Comparison of ENCODE assay signal across 16 cellular contexts in genomic region chr3:195811756-195812155, GRCh38. TPM values are rescaled to one million over a fixed set of nuclear protein-coding genes. Genes with fewer than 3 reads are reported as not detected.
DNase-seq lines count a peak whose midpoint lies in the region; ATAC-seq and TF ChIP-seq lines count a peak whose summit lies in the region.
"Had no signal": no experiment of that assay in that cellular context is flagged by ENCODE, and none has a peak within 500 bp of the region (broad histone marks: within the 10 kb centered on the region; RNA-seq: fewer than 3 reads in every experiment).

MUC4 (minus strand) TSS chr3:195811929; CDS start chr3:195811817, 112 bp downstream.

- H3K4me3 ChIP-seq in HEK293 (ENCODE audit: low read depth, low read length) (no peak within 1 kb of the TSS), iPS-15b (ENCODE audit: low read depth, low read length) (peak within 1 kb of the TSS; percentile 30), gastroesophageal sphincter (no peak within 1 kb of the TSS)
- H3K4me3 ChIP-seq: ovary, smooth muscle cell had no signal

- no peaks in the 10 kb centered on the region for H3K36me3 ChIP-seq in HEK293 (ENCODE audit: control insufficient read depth in 2 of 2, insufficient read depth in 1 of 2, low read length in 2 of 2)
- H3K36me3 ChIP-seq in iPS-15b (ENCODE audit: control insufficient read depth, insufficient read depth, low read length): no peaks in the 10 kb centered on the region
- no peaks in the 10 kb centered on the region for H3K36me3 ChIP-seq in gastroesophageal sphincter
- H3K36me3 ChIP-seq: ovary had no signal

- peak within 1 kb of the TSS; percentile 18 for H3K27ac Mint-ChIP-seq in stimulated activated effector memory CD8-positive, alpha-beta T cell treated with anti-CD3 and anti-CD28 coated beads, Interleukin-12 subunit alpha, Interleukin-12 subunit beta, amount 100 ng/mL, for 72 hours
- H3K27ac Mint-ChIP-seq: activated CD4-positive, alpha-beta T cell treated with anti-CD3 and anti-CD28 coated beads, Interleukin-2, amount 10 ng/mL, durations not matched to agents 24 days and 14 days; activated naive CD8-positive, alpha-beta T cell treated with anti-CD3 and anti-CD28 coated beads, Interleukin-2, amount 50 U/mL, for 24 hours had no signal

- H3K9me3 Mint-ChIP-seq in stimulated activated effector memory CD8-positive, alpha-beta T cell treated with anti-CD3 and anti-CD28 coated beads, Interleukin-12 subunit alpha, Interleukin-12 subunit beta, amount 100 ng/mL, for 72 hours: no peaks in the 10 kb centered on the region
- H3K9me3 Mint-ChIP-seq: activated CD4-positive, alpha-beta T cell treated with anti-CD3 and anti-CD28 coated beads, Interleukin-2, amount 10 ng/mL, durations not matched to agents 24 days and 14 days; activated naive CD8-positive, alpha-beta T cell treated with anti-CD3 and anti-CD28 coated beads, Interleukin-2, amount 50 U/mL, for 24 hours; activated T-cell treated with anti-CD3 and anti-CD28 coated beads, Interleukin-2, amount 50 U/mL, for 4 hours had no signal

- TF ChIP-seq EP300 in gastroesophageal sphincter (IDR thresholded peaks at IDR 0.05): no peak

- H3K27ac ChIP-seq in HEK293 (ENCODE audit: extremely low read depth, low read depth, low read length) (no peak within 1 kb of the TSS), gastroesophageal sphincter (no peak within 1 kb of the TSS)
- H3K27ac ChIP-seq: ovary had no signal

- POLR2A ChIA-PET in HEK293 (lab: Yijun Ruan, JAX): no interaction called here

- ATAC-seq in stimulated activated effector memory CD8-positive, alpha-beta T cell treated with anti-CD3 and anti-CD28 coated beads, Interleukin-12 subunit alpha, Interleukin-12 subunit beta, amount 100 ng/mL, for 72 hours: no peak
- ATAC-seq in gastroesophageal sphincter: no peak
- ATAC-seq: activated naive CD8-positive, alpha-beta T cell treated with anti-CD3 and anti-CD28 coated beads, Interleukin-2, amount 50 U/mL, for 24 hours; activated T-cell treated with anti-CD3 and anti-CD28 coated beads, Interleukin-2, amount 50 U/mL, for 4 hours had no signal

- no peak within 1 kb of the TSS for H3K4me3 Mint-ChIP-seq in stimulated activated effector memory CD8-positive, alpha-beta T cell treated with anti-CD3 and anti-CD28 coated beads, Interleukin-12 subunit alpha, Interleukin-12 subunit beta, amount 100 ng/mL, for 72 hours
- H3K4me3 Mint-ChIP-seq: activated CD4-positive, alpha-beta T cell treated with anti-CD3 and anti-CD28 coated beads, Interleukin-2, amount 10 ng/mL, durations not matched to agents 24 days and 14 days; activated naive CD8-positive, alpha-beta T cell treated with anti-CD3 and anti-CD28 coated beads, Interleukin-2, amount 50 U/mL, for 24 hours; activated T-cell treated with anti-CD3 and anti-CD28 coated beads, Interleukin-2, amount 50 U/mL, for 4 hours had no signal

- H3K36me3 Mint-ChIP-seq in stimulated activated effector memory CD8-positive, alpha-beta T cell treated with anti-CD3 and anti-CD28 coated beads, Interleukin-12 subunit alpha, Interleukin-12 subunit beta, amount 100 ng/mL, for 72 hours: no peaks in the 10 kb centered on the region
- H3K36me3 Mint-ChIP-seq: CD4-positive, CD25-positive, alpha-beta regulatory T cell had no signal

- no peak for TF ChIP-seq POLR2A in gastroesophageal sphincter (IDR thresholded peaks at IDR 0.05)

- TF ChIP-seq CTCF in HEK293 (tag by site-specific recombination; IDR thresholded peaks at IDR 0.05) (no peak), gastroesophageal sphincter (IDR thresholded peaks at IDR 0.05) (no peak)

- 20% methylated on average over 1 of the region's 14 CpGs; no CpG with 5 or more reads in 1 of the 2 donors for WGBS in gastroesophageal sphincter (ENCODE audit: low coverage in 1 of 2), 2 donors

- H3K9ac ChIP-seq in iPS-15b (ENCODE audit: low read depth, low read length): no peak within 1 kb of the TSS

- H3K4me1 ChIP-seq in HEK293 (ENCODE audit: control insufficient read depth, insufficient read depth, low read length) (no peaks in the 10 kb centered on the region), iPS-15b (ENCODE audit: control insufficient read depth, insufficient read depth, low read length) (peaks cover 4% of the 10 kb centered on the region), gastroesophageal sphincter (peaks cover 0 to 2% (median 0%) of the 10 kb centered on the region in 3 donors)

- peaks cover under 1% of the 10 kb centered on the region for H3K4me1 Mint-ChIP-seq in stimulated activated effector memory CD8-positive, alpha-beta T cell treated with anti-CD3 and anti-CD28 coated beads, Interleukin-12 subunit alpha, Interleukin-12 subunit beta, amount 100 ng/mL, for 72 hours
- H3K4me1 Mint-ChIP-seq: activated naive CD8-positive, alpha-beta T cell treated with anti-CD3 and anti-CD28 coated beads, Interleukin-2, amount 50 U/mL, for 24 hours had no signal

- H3K9me3 ChIP-seq in HEK293 (ENCODE audit: control insufficient read depth, insufficient read depth, low read depth, low read length): no peaks in the 10 kb centered on the region
- H3K9me3 ChIP-seq in iPS-15b (ENCODE audit: control insufficient read depth, insufficient read depth, low read length): no peaks in the 10 kb centered on the region
- no peaks in the 10 kb centered on the region for H3K9me3 ChIP-seq in gastroesophageal sphincter
- H3K9me3 ChIP-seq: ovary had no signal

- H3K27me3 ChIP-seq in iPS-15b (ENCODE audit: control insufficient read depth, insufficient read depth, low read length): no peaks in the 10 kb centered on the region
- H3K27me3 ChIP-seq in gastroesophageal sphincter: peaks cover 38% of the 10 kb centered on the region
- H3K27me3 ChIP-seq: ovary had no signal

- DNase-seq in NCI-H69 (lab: John Stamatoyannopoulos, UW) (peak; percentile 78), HUDEP-2 (lab: John Stamatoyannopoulos, UW; ENCODE audit: unreplicated experiment in 76 of 76) (no peak), medulla oblongata (ENCODE audit: extremely low spot score) (no peak)
- no peak for DNase-seq in stimulated activated effector memory CD8-positive, alpha-beta T cell treated with anti-CD3 and anti-CD28 coated beads, Interleukin-12 subunit alpha, Interleukin-12 subunit beta, amount 100 ng/mL, for 72 hours (ENCODE audit: low spot score in 2 of 2)
- no peak for DNase-seq in stimulated activated naive CD4-positive, alpha-beta T cell (lab: John Stamatoyannopoulos, UW)
- DNase-seq: activated CD4-positive, alpha-beta T cell treated with anti-CD3 and anti-CD28 coated beads, Interleukin-2, amount 10 ng/mL, durations not matched to agents 24 days and 14 days; activated naive CD8-positive, alpha-beta T cell treated with anti-CD3 and anti-CD28 coated beads, Interleukin-2, amount 50 U/mL, for 24 hours; activated T-cell treated with anti-CD3 and anti-CD28 coated beads, Interleukin-2, amount 50 U/mL, for 4 hours; CD4-positive, CD25-positive, alpha-beta regulatory T cell; central memory CD4-positive, alpha-beta T cell; GDM1; ovary had no signal

- CTCF ChIA-PET in HEK293 (lab: Yijun Ruan, JAX): no interaction called here

TF ChIP-seq in HEK293, 187 proteins besides CTCF, POLR2A, EP300 and RAD21:
- no peak for TF ChIP-seq YY2 (tag by site-specific recombination; IDR thresholded peaks at IDR 0.05)
- no peak for TF ChIP-seq ZNF658 (tag by site-specific recombination; IDR thresholded peaks at IDR 0.05)
- TF ChIP-seq ZNF211 (tag by site-specific recombination; IDR thresholded peaks at IDR 0.05; ENCODE audit: low read depth): no peak
- TF ChIP-seq PRDM10 (tag by site-specific recombination; IDR thresholded peaks at IDR 0.05): peak; percentile 39; the same call in 1 of the 2 replicates
- no peak for TF ChIP-seq GLI2 (tag by site-specific recombination; IDR thresholded peaks at IDR 0.05; ENCODE audit: borderline replicate concordance, low read depth)
- TF ChIP-seq KLF1 (tag by site-specific recombination; IDR thresholded peaks at IDR 0.05): peak; percentile 68
- no peak for TF ChIP-seq ZNF488 (tag by site-specific recombination; IDR thresholded peaks at IDR 0.05)

RNA-seq across cellular contexts. Expression of gene MUC4, which starts in this region (rescaled TPM):
- 1 to 10 TPM in 1 of 4 donors, under 1 TPM in 2, not detected in 1; 0.19 to 3.0 (median 0.47) TPM for total RNA-seq in gastroesophageal sphincter
- total RNA-seq: CD4-positive, CD25-positive, alpha-beta regulatory T cell; smooth muscle cell had no signal
